Comparison of ENCODE assay signal across 16 cellular contexts in genomic region chr4:153628796-153629315, GRCh38. TPM values are rescaled to one million over a fixed set of nuclear protein-coding genes. Genes with fewer than 3 reads are reported as not detected.
A peak's percentile ranks its signal among the peaks of the same experiment; 100 is the strongest.
DNase-seq lines count a peak whose midpoint lies in the region; ATAC-seq and TF ChIP-seq lines count a peak whose summit lies in the region.
"Had no signal": no experiment of that assay in that cellular context is flagged by ENCODE, and none has a peak within 500 bp of the region (broad histone marks: within the 10 kb centered on the region; RNA-seq: fewer than 3 reads in every experiment).

No MANE protein-coding gene starts in this region.

- peak overlapping the region; percentile 47 for H3K27ac Mint-ChIP-seq in activated naive CD4-positive, alpha-beta T cell treated with anti-CD3 and anti-CD28 coated beads for 36 hours
- peak overlapping the region in 5 of 8 donors; percentile 21 to 79 (median 59) for H3K27ac Mint-ChIP-seq in CD8-positive, alpha-beta memory T cell
- peak overlapping the region; percentile 45 for H3K27ac Mint-ChIP-seq in activated naive CD8-positive, alpha-beta T cell treated with anti-CD3 and anti-CD28 coated beads, Interleukin-2, amount 50 U/mL, for 24 hours
- H3K27ac Mint-ChIP-seq in naive thymus-derived CD8-positive, alpha-beta T cell, result peak overlapping the region in 9 of 10 donors; percentile 5 to 65 (median 22)

- H3K36me3 ChIP-seq in CD8-positive, alpha-beta memory T cell (ENCODE audit: insufficient read depth, low read length), result peaks cover 85% of the 10 kb centered on the region
- peaks cover 70 to 100% (median 90%) of the 10 kb centered on the region in 4 donors for H3K36me3 ChIP-seq in esophagus muscularis mucosa
- H3K36me3 ChIP-seq in left lung, result peaks cover 0 to 99% of the 10 kb centered on the region in 2 donors

- no peak overlapping the region for H3K4me3 ChIP-seq in CD8-positive, alpha-beta memory T cell (ENCODE audit: low read length)
- H3K4me3 ChIP-seq in esophagus muscularis mucosa (no peak overlapping the region), left lung (no peak overlapping the region)

- POLR2A ChIA-PET in CD8-positive, alpha-beta memory T cell (lab: Charles Lee), result no interaction called here
- POLR2A ChIA-PET in naive thymus-derived CD8-positive, alpha-beta T cell (lab: Charles Lee), result interaction anchor here (0.9 kb wide), 1 partner anchor 199 kb away, joined by 4 read pairs; no protein-coding TSS in a partner anchor

- no peak for ATAC-seq in activated naive CD8-positive, alpha-beta T cell treated with anti-CD3 and anti-CD28 coated beads, Interleukin-2, amount 50 U/mL, for 24 hours
- no peak for ATAC-seq in naive thymus-derived CD8-positive, alpha-beta T cell
- no peak for ATAC-seq in left lung

- no peak for TF ChIP-seq POLR2A in esophagus muscularis mucosa (IDR thresholded peaks at IDR 0.05; ENCODE audit: low read depth)

- no peaks in the 10 kb centered on the region for H3K27me3 Mint-ChIP-seq in activated naive CD4-positive, alpha-beta T cell treated with anti-CD3 and anti-CD28 coated beads for 36 hours (ENCODE audit: low read depth)
- H3K27me3 Mint-ChIP-seq in CD8-positive, alpha-beta memory T cell, result no peaks in the 10 kb centered on the region
- H3K27me3 Mint-ChIP-seq in activated naive CD8-positive, alpha-beta T cell treated with anti-CD3 and anti-CD28 coated beads, Interleukin-2, amount 50 U/mL, for 24 hours, result no peaks in the 10 kb centered on the region
- H3K27me3 Mint-ChIP-seq in naive thymus-derived CD8-positive, alpha-beta T cell, result no peaks in the 10 kb centered on the region

- H3K4me3 Mint-ChIP-seq in activated naive CD4-positive, alpha-beta T cell treated with anti-CD3 and anti-CD28 coated beads for 36 hours, result no peak overlapping the region
- H3K4me3 Mint-ChIP-seq in CD8-positive, alpha-beta memory T cell, result peak overlapping the region in 1 of 7 donors; percentile 59
- H3K4me3 Mint-ChIP-seq in activated naive CD8-positive, alpha-beta T cell treated with anti-CD3 and anti-CD28 coated beads, Interleukin-2, amount 50 U/mL, for 24 hours, result no peak overlapping the region
- H3K4me3 Mint-ChIP-seq in naive thymus-derived CD8-positive, alpha-beta T cell, result peak overlapping the region in 1 of 10 donors; percentile 19

- H3K27me3 ChIP-seq in CD8-positive, alpha-beta memory T cell (ENCODE audit: insufficient read depth, low read length, poor library complexity, severe bottlenecking), result no peaks in the 10 kb centered on the region
- H3K27me3 ChIP-seq in esophagus muscularis mucosa (no peaks in the 10 kb centered on the region), left lung (no peaks in the 10 kb centered on the region)

- CTCF ChIA-PET in activated naive CD4-positive, alpha-beta T cell treated with anti-CD3 and anti-CD28 coated beads for 36 hours (lab: Charles Lee), result interaction anchor here (1.4 to 2.2 kb wide), 2 partner anchors 15 to 121 kb away, joined by 4 to 10 read pairs; no protein-coding TSS in a partner anchor
- CTCF ChIA-PET in CD8-positive, alpha-beta memory T cell (lab: Charles Lee), result no interaction called here

- no peaks in the 10 kb centered on the region for H3K4me1 Mint-ChIP-seq in activated naive CD4-positive, alpha-beta T cell treated with anti-CD3 and anti-CD28 coated beads for 36 hours (ENCODE audit: low read depth)
- H3K4me1 Mint-ChIP-seq in CD8-positive, alpha-beta memory T cell, result peaks cover 0 to 3% (median 0%) of the 10 kb centered on the region in 3 donors
- no peaks in the 10 kb centered on the region for H3K4me1 Mint-ChIP-seq in activated naive CD8-positive, alpha-beta T cell treated with anti-CD3 and anti-CD28 coated beads, Interleukin-2, amount 50 U/mL, for 24 hours
- H3K4me1 Mint-ChIP-seq in naive thymus-derived CD8-positive, alpha-beta T cell, result peaks cover 0 to 8% (median 0%) of the 10 kb centered on the region in 4 donors

- no peaks in the 10 kb centered on the region for H3K4me1 ChIP-seq in CD8-positive, alpha-beta memory T cell (ENCODE audit: insufficient read depth, low read length)
- H3K4me1 ChIP-seq in esophagus muscularis mucosa, result no peaks in the 10 kb centered on the region
- H3K4me1 ChIP-seq in left lung, result no peaks in the 10 kb centered on the region
- H3K4me1 ChIP-seq: Caco-2 had no signal

- H3K27ac ChIP-seq in CD8-positive, alpha-beta memory T cell (ENCODE audit: low read depth, low read length), result no peak overlapping the region
- no peak overlapping the region for H3K27ac ChIP-seq in esophagus muscularis mucosa (replicated peaks in 1 of 4)
- no peak overlapping the region for H3K27ac ChIP-seq in left lung

- no peak for TF ChIP-seq EP300 in esophagus muscularis mucosa (IDR thresholded peaks at IDR 0.05)

- TF ChIP-seq CTCF in esophagus muscularis mucosa (IDR thresholded peaks at IDR 0.05) (no peak), left lung (IDR thresholded peaks at IDR 0.05) (no peak)

- WGBS in esophagus muscularis mucosa, result 82% methylated on average over 8 of the region's 8 CpGs

- no peaks in the 10 kb centered on the region for H3K9me3 ChIP-seq in CD8-positive, alpha-beta memory T cell (ENCODE audit: low read length)
- H3K9me3 ChIP-seq in esophagus muscularis mucosa, result no peaks in the 10 kb centered on the region
- H3K9me3 ChIP-seq in left lung, result no peaks in the 10 kb centered on the region
- H3K9me3 ChIP-seq: Caco-2 had no signal

- intact Hi-C loops in activated naive CD4-positive, alpha-beta T cell treated with anti-CD3 and anti-CD28 coated beads for 36 hours (cut with micrococcal nuclease), result no loop called here
- intact Hi-C loops in esophagus muscularis mucosa (cut with DNase I) (no loop called here), left lung (cut with DNase I) (no loop called here)

- no peaks in the 10 kb centered on the region for H3K9me3 Mint-ChIP-seq in activated naive CD4-positive, alpha-beta T cell treated with anti-CD3 and anti-CD28 coated beads for 36 hours
- H3K9me3 Mint-ChIP-seq in CD8-positive, alpha-beta memory T cell, result no peaks in the 10 kb centered on the region
- no peaks in the 10 kb centered on the region for H3K9me3 Mint-ChIP-seq in activated naive CD8-positive, alpha-beta T cell treated with anti-CD3 and anti-CD28 coated beads, Interleukin-2, amount 50 U/mL, for 24 hours
- no peaks in the 10 kb centered on the region for H3K9me3 Mint-ChIP-seq in naive thymus-derived CD8-positive, alpha-beta T cell

- peaks cover 37% of the 10 kb centered on the region for H3K36me3 Mint-ChIP-seq in activated naive CD4-positive, alpha-beta T cell treated with anti-CD3 and anti-CD28 coated beads for 36 hours (ENCODE audit: low read depth)
- H3K36me3 Mint-ChIP-seq in CD8-positive, alpha-beta memory T cell, result peaks cover 11 to 93% (median 46%) of the 10 kb centered on the region in 3 donors
- peaks cover 57% of the 10 kb centered on the region for H3K36me3 Mint-ChIP-seq in activated naive CD8-positive, alpha-beta T cell treated with anti-CD3 and anti-CD28 coated beads, Interleukin-2, amount 50 U/mL, for 24 hours (ENCODE audit: low read depth)
- peaks cover 16 to 95% (median 33%) of the 10 kb centered on the region in 3 donors for H3K36me3 Mint-ChIP-seq in naive thymus-derived CD8-positive, alpha-beta T cell

- no peak for DNase-seq in activated naive CD4-positive, alpha-beta T cell treated with anti-CD3 and anti-CD28 coated beads for 36 hours
- DNase-seq in activated naive CD4-positive, alpha-beta T cell (lab: John Stamatoyannopoulos, UW), result no peak
- DNase-seq in CD8-positive, alpha-beta memory T cell, result no peak
- no peak for DNase-seq in activated naive CD8-positive, alpha-beta T cell treated with anti-CD3 and anti-CD28 coated beads, Interleukin-2, amount 50 U/mL, for 24 hours
- no peak for DNase-seq in naive thymus-derived CD8-positive, alpha-beta T cell
- DNase-seq in esophagus muscularis mucosa (ENCODE audit: extremely low spot score), result no peak
- no peak for DNase-seq in left lung
- no peak for DNase-seq in pons (ENCODE audit: low spot score)
- DNase-seq: Caco-2; HCEC 1CT; NCI-H187 treated with DMSO at 0.1 percent for 48 hours; NCI-H526 treated with DMSO at 0.1 percent for 48 hours; NK-92 treated with Interleukin-12 subunit alpha and Interleukin-12 subunit beta, amount 100 ng/mL, for 24 hours; RPMI8226 had no signal

RNA-seq across cellular contexts. Expression of gene TLR2, which starts 55.2 kb away (rescaled TPM):
- total RNA-seq in activated naive CD4-positive, alpha-beta T cell treated with anti-CD3 and anti-CD28 coated beads for 36 hours, result 1 to 10 TPM; 1.5 to 2.6 TPM
- total RNA-seq in CD8-positive, alpha-beta memory T cell, result under 1 TPM; 0.53 TPM
- polyA plus RNA-seq in CD8-positive, alpha-beta memory T cell, result 0.20 TPM
- 1 to 10 TPM; 2.0 to 2.7 TPM for total RNA-seq in naive thymus-derived CD8-positive, alpha-beta T cell
- under 1 TPM; 0.29 to 0.71 (median 0.44) TPM for polyA plus RNA-seq in naive thymus-derived CD8-positive, alpha-beta T cell
- total RNA-seq in esophagus muscularis mucosa (10 to 100 TPM in 1 of 4 donors, 1 to 10 TPM in 3; 5.6 to 39.8 (median 8.8) TPM), left lung (100 to 1,000 TPM in 1 of 2 donors, 10 to 100 TPM in 1; 77.7 to 170 TPM)
- total RNA-seq: A172 had no signal
- polyA plus RNA-seq: BJ had no signal
